8 cellular contexts compared by ENCODE assay signal in the genomic region with DNA sequence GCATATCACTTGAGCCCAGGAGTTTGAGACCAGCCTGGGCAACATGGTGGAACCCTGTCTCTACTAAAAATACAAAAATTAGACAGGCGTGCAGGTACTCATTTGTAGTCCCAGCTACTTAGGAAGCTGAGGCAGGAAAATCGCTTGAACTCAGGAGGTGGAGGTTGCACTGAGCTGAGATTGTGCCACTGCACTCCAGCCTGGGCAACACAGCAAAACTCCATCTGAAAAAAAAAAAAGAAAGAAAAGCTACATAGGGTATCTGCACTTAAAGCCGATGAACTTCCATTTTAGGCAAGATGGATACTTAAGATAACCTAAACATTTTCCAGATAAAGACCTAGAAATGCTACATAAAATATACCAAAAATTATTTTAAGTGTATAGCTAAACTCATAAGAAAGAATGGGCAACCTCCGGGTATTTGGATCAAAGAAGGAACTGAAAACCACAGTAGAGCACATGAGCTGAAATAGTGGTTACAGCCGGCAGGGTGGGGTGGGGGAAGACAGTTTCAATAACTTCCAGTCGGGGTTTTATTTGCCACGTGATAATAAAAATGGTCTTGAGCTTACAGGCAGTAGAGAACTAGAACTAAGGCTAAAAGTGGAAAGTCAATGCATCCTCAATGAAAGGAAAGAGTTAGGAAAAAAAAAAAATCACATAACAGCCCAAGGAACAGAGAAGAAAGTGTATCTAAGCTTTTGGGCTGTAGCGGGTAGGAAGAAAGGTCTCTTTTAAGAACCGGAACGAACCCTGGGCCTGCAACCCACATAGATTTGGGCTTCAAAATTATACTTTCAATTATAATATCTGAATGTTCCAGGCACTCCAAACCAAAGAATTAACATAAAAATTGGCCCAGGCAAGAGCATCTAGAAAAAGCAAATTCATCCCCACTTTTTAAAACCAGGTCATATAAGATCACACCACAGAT. TPM values are rescaled to one million over a fixed set of nuclear protein-coding genes. Genes with fewer than 3 reads are reported as not detected.
DNase-seq lines count a peak whose midpoint lies in the region; ATAC-seq and TF ChIP-seq lines count a peak whose summit lies in the region.

No MANE protein-coding gene starts in this region.

- peaks cover 29% of the 10 kb centered on the region for H3K27me3 Mint-ChIP-seq in activated naive CD8-positive, alpha-beta T cell treated with anti-CD3 and anti-CD28 coated beads, Interleukin-2, amount 10 ng/mL, durations not matched to agents 7 days and 5 days

- no peak for TF ChIP-seq CTCF in OCI-LY3 (IDR thresholded peaks at IDR 0.05; ENCODE audit: low read depth, low read length)

- peaks cover 90% of the 10 kb centered on the region for H4K20me1 ChIP-seq in OCI-LY3 (ENCODE audit: insufficient read depth, low read length)

- H3K9ac ChIP-seq in OCI-LY3 (ENCODE audit: low read length): no peak overlapping the region

- peak overlapping the region; percentile 24 for H3K27ac Mint-ChIP-seq in activated naive CD8-positive, alpha-beta T cell treated with anti-CD3 and anti-CD28 coated beads, Interleukin-2, amount 10 ng/mL, durations not matched to agents 7 days and 5 days

- H2AFZ ChIP-seq in OCI-LY3 (ENCODE audit: low read depth, low read length): no peak overlapping the region

- H3K27me3 ChIP-seq in OCI-LY3 (ENCODE audit: low read depth, low read length): peaks cover 77% of the 10 kb centered on the region

- H3K4me1 ChIP-seq in OCI-LY3 (ENCODE audit: low read length): peaks cover 22% of the 10 kb centered on the region

- no peaks in the 10 kb centered on the region for H3K9me3 ChIP-seq in OCI-LY3 (ENCODE audit: insufficient read depth, low read length)

- ATAC-seq in GM18868 (IDR thresholded peaks at IDR 0.05; ENCODE audit: unreplicated experiment): peak; percentile 83
- ATAC-seq in HG02840 (IDR thresholded peaks at IDR 0.05; ENCODE audit: low FRiP score, unreplicated experiment): peak; percentile 60
- ATAC-seq in activated naive CD8-positive, alpha-beta T cell treated with anti-CD3 and anti-CD28 coated beads, Interleukin-2, amount 10 ng/mL, durations not matched to agents 7 days and 5 days (ENCODE audit: low read depth): peak; percentile 86

- POLR2A ChIA-PET in activated naive CD8-positive, alpha-beta T cell treated with anti-CD3 and anti-CD28 coated beads, Interleukin-2, amount 10 ng/mL, durations not matched to agents 7 days and 5 days (lab: Charles Lee): interaction anchor here (0.6 to 1.6 kb wide), 3 partner anchors 16 to 173 kb away, joined by 3 read pairs; a partner anchor contains a TSS

- H3K4me2 ChIP-seq in OCI-LY3 (ENCODE audit: low read length): peak overlapping the region; percentile 55

- H3K4me3 ChIP-seq in OCI-LY3 (ENCODE audit: low read length): 0 out of 2 replicates have a peak overlapping the region, but pooled peaks have one; percentile 21

- H3K9me3 Mint-ChIP-seq in activated naive CD8-positive, alpha-beta T cell treated with anti-CD3 and anti-CD28 coated beads, Interleukin-2, amount 10 ng/mL, durations not matched to agents 7 days and 5 days: no peaks in the 10 kb centered on the region

- peaks cover 37% of the 10 kb centered on the region for H3K36me3 Mint-ChIP-seq in activated naive CD8-positive, alpha-beta T cell treated with anti-CD3 and anti-CD28 coated beads, Interleukin-2, amount 10 ng/mL, durations not matched to agents 7 days and 5 days

- no peak overlapping the region for H3K27ac ChIP-seq in OCI-LY3 (ENCODE audit: low read length)

- peaks cover 33% of the 10 kb centered on the region for H3K36me3 ChIP-seq in OCI-LY3 (replicated peaks; ENCODE audit: low read depth, low read length)

- no peaks in the 10 kb centered on the region for H3K79me2 ChIP-seq in OCI-LY3 (ENCODE audit: low read length)

- no peak for DNase-seq in activated naive CD8-positive, alpha-beta T cell treated with anti-CD3 and anti-CD28 coated beads, Interleukin-2, amount 10 ng/mL, durations not matched to agents 7 days and 5 days
- DNase-seq in stimulated activated CD4-positive, alpha-beta T cell treated with anti-CD3 and anti-CD28 coated beads, Interleukin-1b, Interleukin-23, amount 100 ng/mL, for 4 hours (ENCODE audit: low read depth in 2 of 2): peak; percentile 9 to 17
- DNase-seq in islet precursor cell (no peak), NCI-H226 (no peak), ecto neural progenitor cell (ENCODE audit: low spot score) (no peak)

- peak overlapping the region; percentile 56 for H3K4me3 Mint-ChIP-seq in activated naive CD8-positive, alpha-beta T cell treated with anti-CD3 and anti-CD28 coated beads, Interleukin-2, amount 10 ng/mL, durations not matched to agents 7 days and 5 days

- peaks cover 26% of the 10 kb centered on the region for H3K4me1 Mint-ChIP-seq in activated naive CD8-positive, alpha-beta T cell treated with anti-CD3 and anti-CD28 coated beads, Interleukin-2, amount 10 ng/mL, durations not matched to agents 7 days and 5 days

RNA-seq across cellular contexts. Expression of a gene that starts 53.1 kb away (rescaled TPM):
- 10 to 100 TPM; 47.8 to 49.4 TPM for total RNA-seq in activated naive CD8-positive, alpha-beta T cell treated with anti-CD3 and anti-CD28 coated beads, Interleukin-2, amount 10 ng/mL, durations not matched to agents 7 days and 5 days

Comparison
In these comparisons a context has a peak if more than half of its experiments do, and no peak if none do; other contexts are left out.
1. DNase-seq: peak in stimulated activated CD4-positive, alpha-beta T cell treated with anti-CD3 and anti-CD28 coated beads, Interleukin-1b, Interleukin-23, amount 100 ng/mL, for 4 hours (2 of 2); none in activated naive CD8-positive, alpha-beta T cell treated with anti-CD3 and anti-CD28 coated beads, Interleukin-2, amount 10 ng/mL, durations not matched to agents 7 days and 5 days (single experiment), islet precursor cell (single experiment), NCI-H226 (single experiment) and ecto neural progenitor cell (single experiment).
2. Peak in every context shown above with its lines, with median percentiles within 50 percentile points of each other: ATAC-seq.